In the genomic region with DNA sequence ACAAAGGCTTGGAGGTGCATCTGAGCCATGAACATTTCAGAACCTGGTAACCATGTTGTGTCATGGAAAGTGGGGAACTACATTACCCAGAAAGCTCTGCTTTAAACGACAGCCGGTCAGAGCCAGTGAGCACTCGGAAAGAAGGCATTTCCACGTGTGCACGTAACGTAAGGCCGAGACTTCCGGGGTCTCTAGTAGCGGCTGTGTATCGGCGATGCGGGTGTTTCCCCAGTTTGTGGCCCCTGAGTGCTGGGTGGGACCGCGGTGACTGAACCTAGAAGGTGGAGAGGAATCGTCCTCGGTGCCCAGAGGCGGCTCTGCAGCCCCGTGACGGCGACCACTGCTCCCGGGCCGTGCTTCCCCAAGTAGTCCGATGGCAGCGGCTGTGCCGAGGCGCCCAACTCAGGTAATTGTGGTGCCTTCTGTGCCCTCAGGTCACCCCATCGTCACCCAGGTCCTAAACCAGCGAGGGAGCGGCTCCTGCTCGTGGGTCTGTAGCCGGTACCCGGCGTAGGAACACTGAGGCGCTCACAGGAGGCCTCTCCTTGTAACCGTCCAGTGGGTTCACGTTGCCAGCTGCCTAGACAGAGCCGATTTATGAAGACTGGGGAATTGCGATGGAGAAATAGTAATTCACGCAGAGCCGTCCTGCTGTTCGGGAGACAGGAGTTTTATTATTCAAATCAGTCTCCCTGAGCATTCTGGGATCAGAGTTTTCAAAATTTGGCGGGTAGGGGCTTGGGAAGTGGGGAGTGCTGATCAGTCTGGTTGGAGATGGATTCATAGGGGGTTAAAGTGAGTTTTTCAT, we compare ENCODE assay signal across 8 cellular contexts. TPM values are rescaled to one million over a fixed set of nuclear protein-coding genes. Genes with fewer than 3 reads are reported as not detected.
DNase-seq lines count a peak whose midpoint lies in the region; ATAC-seq and TF ChIP-seq lines count a peak whose summit lies in the region.
"Not testable (repeated sequence)": the region's sequence is repeated elsewhere in the genome, so short reads cannot be mapped to it uniquely, and the experiment has no call there.

A gene (plus strand): TSS at position 194 of the 808 bp plus-strand sequence. CDS start 180 bp downstream, at position 374.

- intact Hi-C loops in lower lobe of right lung (cut with DNase I): not testable (repeated sequence)

- H3K27ac ChIP-seq in C4-2B (peak within 1 kb of the TSS; percentile 72), lower lobe of right lung (peak within 1 kb of the TSS; percentile 78)

- H3K27ac Mint-ChIP-seq in activated CD4-positive, alpha-beta memory T cell treated with anti-CD3 and anti-CD28 coated beads, Interleukin-2, amount 10 ng/mL, durations not matched to agents 7 days and 5 days: peak within 1 kb of the TSS; percentile 94

- DNase-seq in NCI-H82 (lab: John Stamatoyannopoulos, UW) (peak; percentile 94), lower lobe of right lung (peak; percentile 78)
- peak; percentile 81 for DNase-seq in activated CD4-positive, alpha-beta memory T cell treated with anti-CD3 and anti-CD28 coated beads, Interleukin-2, amount 10 ng/mL, durations not matched to agents 7 days and 5 days
- DNase-seq in effector CD4-positive, alpha-beta T cell: peak; percentile 80
- peak; percentile 45 to 64 for DNase-seq in stimulated activated CD4-positive, alpha-beta T cell treated with anti-CD3 and anti-CD28 coated beads, Interleukin-4, amount 100 ng/mL, for 48 hours (ENCODE audit: low read depth in 2 of 2)

- H3K4me1 ChIP-seq in lower lobe of right lung: not testable (repeated sequence)

- H3K27me3 Mint-ChIP-seq in activated CD4-positive, alpha-beta memory T cell treated with anti-CD3 and anti-CD28 coated beads, Interleukin-2, amount 10 ng/mL, durations not matched to agents 7 days and 5 days: not testable (repeated sequence)

- H3K36me3 Mint-ChIP-seq in activated CD4-positive, alpha-beta memory T cell treated with anti-CD3 and anti-CD28 coated beads, Interleukin-2, amount 10 ng/mL, durations not matched to agents 7 days and 5 days (ENCODE audit: low read depth): peaks cover 72% of the 10 kb centered on the region

- H3K4me3 Mint-ChIP-seq in activated CD4-positive, alpha-beta memory T cell treated with anti-CD3 and anti-CD28 coated beads, Interleukin-2, amount 10 ng/mL, durations not matched to agents 7 days and 5 days: peak within 1 kb of the TSS; percentile 96

- not testable (repeated sequence) for TF ChIP-seq CTCF in C4-2B (conservative IDR thresholded peaks at IDR 0.05); lower lobe of right lung (IDR thresholded peaks at IDR 0.05)

- POLR2A ChIA-PET in activated CD4-positive, alpha-beta memory T cell treated with anti-CD3 and anti-CD28 coated beads, Interleukin-2, amount 10 ng/mL, durations not matched to agents 7 days and 5 days (lab: Charles Lee): interaction anchor here (0.6 to 2.4 kb wide), 13 partner anchors 14 to 476 kb away, joined by 3 to 14 read pairs (median 3); a partner anchor contains a TSS

- not testable (repeated sequence) for H3K27me3 ChIP-seq in lower lobe of right lung (ENCODE audit: low read depth)

- H3K9me3 ChIP-seq in lower lobe of right lung: not testable (repeated sequence)

- H3K9me3 Mint-ChIP-seq in activated CD4-positive, alpha-beta memory T cell treated with anti-CD3 and anti-CD28 coated beads, Interleukin-2, amount 10 ng/mL, durations not matched to agents 7 days and 5 days: peaks cover 17% of the 10 kb centered on the region

- peaks cover 31% of the 10 kb centered on the region for H3K4me1 Mint-ChIP-seq in activated CD4-positive, alpha-beta memory T cell treated with anti-CD3 and anti-CD28 coated beads, Interleukin-2, amount 10 ng/mL, durations not matched to agents 7 days and 5 days

- peak within 1 kb of the TSS; percentile 79 for H3K4me3 ChIP-seq in lower lobe of right lung

- ATAC-seq in GM19372 (IDR thresholded peaks at IDR 0.05; ENCODE audit: low read depth, unreplicated experiment) (peak; percentile 94), HG03558 (IDR thresholded peaks at IDR 0.05; ENCODE audit: extremely low read depth, unreplicated experiment) (peak; percentile 90), lower lobe of right lung (peak; percentile 97 to 99)

- CTCF ChIA-PET in activated CD4-positive, alpha-beta memory T cell treated with anti-CD3 and anti-CD28 coated beads, Interleukin-2, amount 10 ng/mL, durations not matched to agents 7 days and 5 days (lab: Charles Lee): interaction anchor here (0.6 to 1.8 kb wide), 2 partner anchors 31 to 703 kb away, joined by 4 read pairs; no protein-coding TSS in a partner anchor

- H3K36me3 ChIP-seq in lower lobe of right lung: not testable (repeated sequence)

RNA-seq across cellular contexts. Expression of the gene that starts here (rescaled TPM):
- 10 to 100 TPM; 34.9 to 36.2 TPM for total RNA-seq in activated CD4-positive, alpha-beta memory T cell treated with anti-CD3 and anti-CD28 coated beads, Interleukin-2, amount 10 ng/mL, durations not matched to agents 7 days and 5 days
- total RNA-seq in lower lobe of right lung: 25.6 TPM

Comparison
In these comparisons a context has a peak if more than half of its experiments do, and no peak if none do; other contexts are left out.
1. Peak in every context shown above with its lines: DNase-seq, ATAC-seq, H3K4me3 ChIP-seq and H3K27ac ChIP-seq.